18 cellular contexts compared by ENCODE assay signal in genomic region chrX:22159071-22159470, GRCh38.
DNase-seq lines count a peak whose midpoint lies in the region; TF ChIP-seq lines count a peak whose summit lies in the region.
"Had no signal": no experiment of that assay in that cellular context is flagged by ENCODE, and none has a peak within 500 bp of the region (broad histone marks: within the 10 kb centered on the region; RNA-seq: fewer than 3 reads in every experiment).

No MANE protein-coding gene starts in this region.

- intact Hi-C loops in tibial artery (cut with DNase I; ENCODE audit: low total_unique reads) = no loop called here

- H2AFZ ChIP-seq in neuronal stem cell (ENCODE audit: low read length) = no peak overlapping the region

- H3K4me1 ChIP-seq in neuronal stem cell (ENCODE audit: control insufficient read depth in 2 of 2, insufficient read depth in 1 of 2, low read depth in 1 of 2, low read length in 2 of 2) (no peaks in the 10 kb centered on the region), tibial artery (no peaks in the 10 kb centered on the region)
- H3K4me1 ChIP-seq: A549 had no signal

- no peak overlapping the region for H2AK5ac ChIP-seq in neuronal stem cell (ENCODE audit: low read depth, low read length)

- H2BK15ac ChIP-seq in neuronal stem cell (ENCODE audit: low read length) = no peak overlapping the region

- H3K9ac ChIP-seq in neuronal stem cell (ENCODE audit: low read depth, low read length, poor library complexity) = no peak overlapping the region

- in situ Hi-C loops in brain microvascular endothelial cell (cut with HindIII; ENCODE audit: low pct_ligation_motif_present, low sequenced_read_pairs) = no loop called here

- DNase-seq in AG08395 (ENCODE audit: low spot score) (peak; percentile 11), NCI-H226 (peak; percentile 84), brain microvascular endothelial cell (peak; percentile 47), foreskin melanocyte (peak; percentile 73), NCI-H510A (lab: John Stamatoyannopoulos, UW) (no peak), neuronal stem cell (ENCODE audit: low spot score) (no peak), tibial artery (no peak), RWPE1 (ENCODE audit: low spot score) (no peak)
- DNase-seq: activated CD4-positive, alpha-beta T cell treated with anti-CD3 and anti-CD28 coated beads, Interleukin-2, amount 50 U/mL, for 48 hours; activated naive CD4-positive, alpha-beta T cell; activated T-cell treated with anti-CD3 and anti-CD28 coated beads for 4 hours; anterior cingulate cortex; C1 segment of cervical spinal cord; MV-4-11; NCI-H1930; NCI-H446 treated with DMSO at 0.1 percent for 48 hours; T-helper 1 cell had no signal

- no peak overlapping the region for H2BK120ac ChIP-seq in neuronal stem cell (ENCODE audit: low read depth, low read length)

- no CpG with 5 or more reads among the region's 5 CpGs for WGBS in neuronal stem cell (ENCODE audit: extremely low coverage in 2 of 2, insufficient read length in 2 of 2, insufficient replicate concordance in 1 of 2), 2 donors

- CTCF ChIA-PET in RWPE1 (lab: Yijun Ruan, JAX) = no interaction called here

- H4K8ac ChIP-seq in neuronal stem cell (ENCODE audit: low read depth, low read length) = no peak overlapping the region

- no peaks in the 10 kb centered on the region for H3K79me1 ChIP-seq in neuronal stem cell (ENCODE audit: low read depth, low read length)

- POLR2A ChIA-PET in RWPE1 (lab: Yijun Ruan, JAX; ENCODE audit: low non-redundant PET) = no interaction called here

- H2BK12ac ChIP-seq in neuronal stem cell (ENCODE audit: low read length) = no peak overlapping the region

- no peaks in the 10 kb centered on the region for H3K36me3 ChIP-seq in brain microvascular endothelial cell (replicated peaks)
- no peaks in the 10 kb centered on the region for H3K36me3 ChIP-seq in neuronal stem cell (replicated peaks in 1 of 2; ENCODE audit: control insufficient read depth in 2 of 2, insufficient read depth in 2 of 2, low read length in 2 of 2)
- no peaks in the 10 kb centered on the region for H3K36me3 ChIP-seq in tibial artery

- no peak overlapping the region for H3K4ac ChIP-seq in neuronal stem cell (ENCODE audit: low read length)

- no peak overlapping the region for H3K23ac ChIP-seq in neuronal stem cell (ENCODE audit: low read depth, low read length, poor library complexity)

- no peak overlapping the region for H3K4me3 ChIP-seq in brain microvascular endothelial cell (ENCODE audit: low read depth, low read length)
- H3K4me3 ChIP-seq in neuronal stem cell (ENCODE audit: low read length in 2 of 2) = no peak overlapping the region
- no peak overlapping the region for H3K4me3 ChIP-seq in tibial artery
- H3K4me3 ChIP-seq: A549 had no signal

- H3K27me3 ChIP-seq in brain microvascular endothelial cell (replicated peaks) (no peaks in the 10 kb centered on the region), neuronal stem cell (ENCODE audit: control insufficient read depth in 3 of 3, insufficient read depth in 3 of 3, low read depth in 1 of 3, low read length in 3 of 3) (no peaks in the 10 kb centered on the region), tibial artery (no peaks in the 10 kb centered on the region)

- H3K14ac ChIP-seq in neuronal stem cell (ENCODE audit: low read length) = no peak overlapping the region

- H4K91ac ChIP-seq in neuronal stem cell (ENCODE audit: low read depth, low read length, poor library complexity) = no peak overlapping the region

- H3K27ac ChIP-seq in brain microvascular endothelial cell (no peak overlapping the region), neuronal stem cell (replicated peaks; ENCODE audit: low read length) (no peak overlapping the region), tibial artery (no peak overlapping the region), RWPE1 (no peak overlapping the region)
- H3K27ac ChIP-seq: A549 had no signal

- H2BK5ac ChIP-seq in neuronal stem cell (ENCODE audit: low read length) = no peak overlapping the region

- no peak overlapping the region for H3K4me2 ChIP-seq in neuronal stem cell (ENCODE audit: insufficient read depth, low read length, poor library complexity, severe bottlenecking)
- H3K4me2 ChIP-seq: A549 had no signal

- H3K18ac ChIP-seq in neuronal stem cell (ENCODE audit: low read length) = no peak overlapping the region

- TF ChIP-seq CTCF in brain microvascular endothelial cell (IDR thresholded peaks at IDR 0.05; ENCODE audit: low read depth, low read length, missing control alignments) (no peak), tibial artery (IDR thresholded peaks at IDR 0.05) (no peak), RWPE1 (conservative IDR thresholded peaks at IDR 0.05; ENCODE audit: low read depth) (no peak)

- H3K9me3 ChIP-seq in neuronal stem cell (replicated peaks in 1 of 2; ENCODE audit: control insufficient read depth in 2 of 2, insufficient read depth in 1 of 2, low read depth in 1 of 2, low read length in 2 of 2) (no peaks in the 10 kb centered on the region), tibial artery (no peaks in the 10 kb centered on the region)
- H3K9me3 ChIP-seq: A549 had no signal

Comparison
In these comparisons a context has a peak if more than half of its experiments do, and no peak if none do; other contexts are left out.
1. DNase-seq: peak in AG08395 (single experiment), NCI-H226 (single experiment), brain microvascular endothelial cell (single experiment) and foreskin melanocyte (single experiment); none in NCI-H510A (single experiment), neuronal stem cell (single experiment), tibial artery (0 of 2) and RWPE1 (single experiment).